23 cellular contexts compared by ENCODE assay signal in the genomic region with DNA sequence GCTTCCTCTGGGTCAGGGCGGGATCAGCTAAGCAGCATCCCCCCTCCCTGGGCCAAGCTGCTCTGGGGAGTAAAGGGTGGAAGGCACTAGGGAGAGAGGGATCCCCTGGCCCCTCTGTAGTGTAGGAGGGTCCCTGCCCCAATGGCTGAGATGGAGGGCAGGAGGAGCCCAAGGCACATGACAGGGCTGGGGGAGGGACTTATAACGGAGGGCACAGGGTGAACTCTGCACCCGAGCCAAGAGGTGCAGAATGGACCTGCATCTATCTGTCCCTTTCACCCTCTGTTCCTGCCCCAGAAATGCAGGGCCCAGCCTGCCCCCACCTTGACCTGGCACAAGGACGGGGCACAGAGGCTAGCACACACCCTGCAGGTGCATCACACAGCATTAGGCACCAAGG. TPM values are rescaled to one million over a fixed set of nuclear protein-coding genes. Genes with fewer than 3 reads are reported as not detected.
"Had no signal": no experiment of that assay in that cellular context is flagged by ENCODE, and none has a peak within 500 bp of the region (broad histone marks: within the 10 kb centered on the region; RNA-seq: fewer than 3 reads in every experiment).

No MANE protein-coding gene starts in this region.

- H3K4me1 ChIP-seq: prostate gland had no signal

- H3K9me3 ChIP-seq: body of pancreas, gastrocnemius medialis, prostate gland, right atrium auricular region, suprapubic skin, transverse colon had no signal

- H3K9me3 Mint-ChIP-seq: memory B cell; neural crest cell; stimulated activated naive CD8-positive, alpha-beta T cell treated with anti-CD3 and anti-CD28 coated beads, Interleukin-15, Interleukin-2, amounts not matched to agents 100 ng/mL and 50 ng/mL, for 24 hours had no signal

- ATAC-seq: body of pancreas, gastrocnemius medialis, left ventricle myocardium superior had no signal

- H3K27ac ChIP-seq: body of pancreas, coronary artery, gastrocnemius medialis, prostate gland, right atrium auricular region, suprapubic skin, transverse colon, WERI-Rb-1 had no signal

- H3K27me3 ChIP-seq: body of pancreas, gastrocnemius medialis, right atrium auricular region, suprapubic skin, transverse colon had no signal

- H3K27ac Mint-ChIP-seq: memory B cell; stimulated activated naive CD8-positive, alpha-beta T cell treated with anti-CD3 and anti-CD28 coated beads, Interleukin-15, Interleukin-2, amounts not matched to agents 100 ng/mL and 50 ng/mL, for 24 hours had no signal

- DNase-seq: activated CD4-positive, alpha-beta T cell treated with anti-CD3 and anti-CD28 coated beads, Interleukin-2, amount 50 U/mL, for 4 hours; activated T-cell treated with anti-CD3 and anti-CD28 coated beads for 4 hours; amygdala; body of pancreas; central memory CD4-positive, alpha-beta T cell; erythroblast; gastrocnemius medialis; head of caudate nucleus; kidney glomerular epithelial cell; left ventricle myocardium superior; stimulated activated CD4-positive, alpha-beta T cell treated with anti-CD3 and anti-CD28 coated beads, Interleukin-15, amount 100 ng/mL, for 24 hours; stimulated activated CD4-positive, alpha-beta T cell treated with anti-CD3 and anti-CD28 coated beads, Interleukin-2, amount 100 ng/mL, for 48 hours; transverse colon; WERI-Rb-1 had no signal

- H3K4me3 Mint-ChIP-seq: activated naive CD8-positive, alpha-beta T cell; memory B cell; neural crest cell; stimulated activated naive CD8-positive, alpha-beta T cell treated with anti-CD3 and anti-CD28 coated beads, Interleukin-15, Interleukin-2, amounts not matched to agents 100 ng/mL and 50 ng/mL, for 24 hours had no signal

- H3K36me3 Mint-ChIP-seq: activated naive CD8-positive, alpha-beta T cell had no signal

- H3K4me3 ChIP-seq: body of pancreas, coronary artery, gastrocnemius medialis, prostate gland, right atrium auricular region, skin epidermis, suprapubic skin, transverse colon had no signal

- H3K27me3 Mint-ChIP-seq: activated naive CD8-positive, alpha-beta T cell; memory B cell; stimulated activated naive CD8-positive, alpha-beta T cell treated with anti-CD3 and anti-CD28 coated beads, Interleukin-15, Interleukin-2, amounts not matched to agents 100 ng/mL and 50 ng/mL, for 24 hours had no signal

RNA-seq across cellular contexts. Expression of a gene that starts 3.8 kb away (rescaled TPM):
- total RNA-seq: neural crest cell had no signal

RNA-seq across cellular contexts. Expression of a gene that starts 57.3 kb away (rescaled TPM):
- total RNA-seq: body of pancreas had no signal
